25 cellular contexts compared by ENCODE assay signal in genomic region chr2:25243995-25244394, GRCh38.
"Had no signal": no experiment of that assay in that cellular context is flagged by ENCODE, and none has a peak within 500 bp of the region (broad histone marks: within the 10 kb centered on the region; RNA-seq: fewer than 3 reads in every experiment).

No MANE protein-coding gene starts in this region.

- DNase-seq: islet precursor cell; left ventricle myocardium inferior; mesendoderm; naive B cell; natural killer cell; nephron progenitor cell; pancreas; retina; sigmoid colon; small intestine; spleen; stimulated activated CD4-positive, alpha-beta T cell treated with anti-CD3 and anti-CD28 coated beads, Interleukin-4, amount 100 ng/mL, for 24 hours; stimulated activated naive CD4-positive, alpha-beta T cell; uterus had no signal

- H3K4me3 Mint-ChIP-seq: mesothelial cell of epicardium; naive B cell; natural killer cell; nephron progenitor cell; neural progenitor cell; stimulated activated effector memory CD8-positive, alpha-beta T cell treated with anti-CD3 and anti-CD28 coated beads, Interleukin-12 subunit alpha, Interleukin-12 subunit beta, amount 100 ng/mL, for 72 hours; stimulated activated naive CD8-positive, alpha-beta T cell treated with anti-CD3 and anti-CD28 coated beads, Interleukin-15, Interleukin-2, amounts not matched to agents 100 ng/mL and 50 ng/mL, for 24 hours; type B pancreatic cell had no signal

- H3K4me1 ChIP-seq: left ventricle myocardium inferior, pancreas, prostate gland, sigmoid colon, suprapubic skin, tibial nerve, uterus had no signal

- H3K9me3 Mint-ChIP-seq: mesothelial cell of epicardium; naive B cell; natural killer cell; nephron progenitor cell; neural progenitor cell; stimulated activated effector memory CD8-positive, alpha-beta T cell treated with anti-CD3 and anti-CD28 coated beads, Interleukin-12 subunit alpha, Interleukin-12 subunit beta, amount 100 ng/mL, for 72 hours; stimulated activated naive CD8-positive, alpha-beta T cell treated with anti-CD3 and anti-CD28 coated beads, Interleukin-15, Interleukin-2, amounts not matched to agents 100 ng/mL and 50 ng/mL, for 24 hours; type B pancreatic cell had no signal

- H2AFZ ChIP-seq: hepatocyte, neural progenitor cell had no signal

- H3K4me2 ChIP-seq: hepatocyte, neural progenitor cell had no signal

- H3K27me3 Mint-ChIP-seq: naive B cell; stimulated activated naive CD8-positive, alpha-beta T cell treated with anti-CD3 and anti-CD28 coated beads, Interleukin-15, Interleukin-2, amounts not matched to agents 100 ng/mL and 50 ng/mL, for 24 hours; type B pancreatic cell had no signal

- H3K4me3 ChIP-seq: hepatocyte, left ventricle myocardium inferior, lung, neural progenitor cell, pancreas, prostate gland, sigmoid colon, spleen, suprapubic skin, tibial nerve, uterus had no signal

- ATAC-seq: natural killer cell; pancreas; right cardiac atrium; stimulated activated effector memory CD8-positive, alpha-beta T cell treated with anti-CD3 and anti-CD28 coated beads, Interleukin-12 subunit alpha, Interleukin-12 subunit beta, amount 100 ng/mL, for 72 hours had no signal

- H3K9ac ChIP-seq: neural progenitor cell had no signal

- H3K36me3 Mint-ChIP-seq: natural killer cell had no signal

- H3K9me3 ChIP-seq: left ventricle myocardium inferior, pancreas, prostate gland, sigmoid colon, spleen, suprapubic skin, tibial nerve, uterus had no signal

- H3K4me1 Mint-ChIP-seq: mesothelial cell of epicardium; stimulated activated effector memory CD8-positive, alpha-beta T cell treated with anti-CD3 and anti-CD28 coated beads, Interleukin-12 subunit alpha, Interleukin-12 subunit beta, amount 100 ng/mL, for 72 hours had no signal

- H3K27ac Mint-ChIP-seq: mesothelial cell of epicardium; natural killer cell; nephron progenitor cell; neural progenitor cell; stimulated activated effector memory CD8-positive, alpha-beta T cell treated with anti-CD3 and anti-CD28 coated beads, Interleukin-12 subunit alpha, Interleukin-12 subunit beta, amount 100 ng/mL, for 72 hours; stimulated activated naive CD8-positive, alpha-beta T cell treated with anti-CD3 and anti-CD28 coated beads, Interleukin-15, Interleukin-2, amounts not matched to agents 100 ng/mL and 50 ng/mL, for 24 hours; type B pancreatic cell had no signal

- H3K27me3 ChIP-seq: hepatocyte, neural progenitor cell, pancreas, sigmoid colon, spleen, suprapubic skin, tibial nerve, uterus had no signal

- H3K36me3 ChIP-seq: neural progenitor cell, uterus had no signal

- H3K27ac ChIP-seq: hepatocyte, left ventricle myocardium inferior, neural progenitor cell, pancreas, prostate gland, sigmoid colon, spleen, suprapubic skin, tibial nerve, uterus had no signal
